Comparison of ENCODE assay signal across 13 cellular contexts in genomic region chr1:38611661-38612211, GRCh38.
DNase-seq lines count a peak whose midpoint lies in the region; FAIRE-seq and TF ChIP-seq lines count a peak whose summit lies in the region.
"Had no signal": no experiment of that assay in that cellular context is flagged by ENCODE, and none has a peak within 500 bp of the region (broad histone marks: within the 10 kb centered on the region; RNA-seq: fewer than 3 reads in every experiment).

No MANE protein-coding gene starts in this region.

- POLR2A ChIA-PET in A673 (lab: Charles Lee; ENCODE audit: low non-redundant PET) = no interaction called here

- peak overlapping the region; percentile 24 for H3K4me3 Mint-ChIP-seq in nephron progenitor cell

- H3K36me3 Mint-ChIP-seq in nephron progenitor cell (ENCODE audit: low read depth) = no peaks in the 10 kb centered on the region

- H3K4me3 ChIP-seq in A673 (ENCODE audit: low read depth, low read length, poor library complexity, severe bottlenecking) = no peak overlapping the region
- H3K4me3 ChIP-seq: A549 had no signal

- DNase-seq in A673 (ENCODE audit: low spot score) (peak; percentile 52), D721Med (ENCODE audit: insufficient read length, low spot score) (peak; percentile 46), NCI-H82 treated with DMSO at 0.1 percent for 48 hours (lab: John Stamatoyannopoulos, UW; ENCODE audit: unreplicated experiment) (peak; percentile 51), nephron progenitor cell (no peak), GOT3 (lab: John Stamatoyannopoulos, UW) (no peak), iPS-NIHi7 (ENCODE audit: extremely low spot score) (no peak), globus pallidus (ENCODE audit: low spot score) (no peak)
- DNase-seq: COR-L47, DMS79, HCEC 1CT, NCI-H1092, NCI-H748 treated with DMSO at 0.1 percent for 48 hours had no signal

- H3K27me3 Mint-ChIP-seq in nephron progenitor cell (ENCODE audit: low read depth, poor library complexity) = peaks cover 9% of the 10 kb centered on the region

- no peaks in the 10 kb centered on the region for H3K36me3 ChIP-seq in A673 (ENCODE audit: insufficient read depth, low read length, poor library complexity, severe bottlenecking)

- no TSS peak for BruUV-seq in A673 (replicated peaks; lab: Mats Ljungman, UMichigan)

- peak; percentile 77 for FAIRE-seq in D721Med (lab: Jason Lieb, UNC)
- FAIRE-seq: A549 had no signal

- H3K27me3 ChIP-seq in A673 (replicated peaks; ENCODE audit: insufficient read depth, low read depth, low read length, poor library complexity) = no peaks in the 10 kb centered on the region

- intact Hi-C loops in A673 (cut with micrococcal nuclease; ENCODE audit: unreplicated experiment) = no loop called here

- H3K9me3 ChIP-seq in A673 (ENCODE audit: low read depth, low read length, poor library complexity, severe bottlenecking) = no peaks in the 10 kb centered on the region
- H3K9me3 ChIP-seq: A549 had no signal

- peaks cover 17% of the 10 kb centered on the region for H3K4me1 ChIP-seq in A673 (ENCODE audit: insufficient read depth, low read length, poor library complexity, severe bottlenecking)
- H3K4me1 ChIP-seq: A549 had no signal

- TF ChIP-seq CTCF in A673 (conservative IDR thresholded peaks at IDR 0.05; ENCODE audit: low read depth, low read length) = no peak
- no peak for TF ChIP-seq CTCF in D721Med (IDR thresholded peaks at IDR 0.05; ENCODE audit: insufficient read depth, missing control alignments)
- TF ChIP-seq CTCF in nephron progenitor cell (IDR thresholded peaks at IDR 0.05) = no peak

- CTCF ChIA-PET in A673 (lab: Charles Lee) = no interaction called here

- H3K4me1 Mint-ChIP-seq in nephron progenitor cell = peaks cover 83% of the 10 kb centered on the region

- peaks cover 8% of the 10 kb centered on the region for H3K9me3 Mint-ChIP-seq in nephron progenitor cell

- no peak overlapping the region for H3K27ac ChIP-seq in A673 (ENCODE audit: low read depth, low read length, poor library complexity, severe bottlenecking)
- H3K27ac ChIP-seq: A549 had no signal

- no peak overlapping the region for H3K27ac Mint-ChIP-seq in nephron progenitor cell

Comparison
In these comparisons a context has a peak if more than half of its experiments do, and no peak if none do; other contexts are left out.
1. DNase-seq: peak in A673 (single experiment), D721Med (single experiment) and NCI-H82 treated with DMSO at 0.1 percent for 48 hours (single experiment); none in nephron progenitor cell (single experiment), GOT3 (single experiment), iPS-NIHi7 (single experiment) and globus pallidus (single experiment).